38 cellular contexts compared by ENCODE assay signal in genomic region chr11:104761511-104761910, GRCh38.
"Had no signal": no experiment of that assay in that cellular context is flagged by ENCODE, and none has a peak within 500 bp of the region (broad histone marks: within the 10 kb centered on the region; RNA-seq: fewer than 3 reads in every experiment).

No MANE protein-coding gene starts in this region.

- H3K27me3 ChIP-seq: adrenal gland, ascending aorta, body of pancreas, brain microvascular endothelial cell, breast epithelium, cardiac muscle cell had no signal

- H3K27ac Mint-ChIP-seq: activated naive CD4-positive, alpha-beta T cell treated with anti-CD3 and anti-CD28 coated beads for 36 hours; activated naive CD4-positive, alpha-beta T cell treated with anti-CD3 and anti-CD28 coated beads, Interleukin-2, amount 10 ng/mL, durations not matched to agents 7 days and 5 days; activated naive CD4-positive, alpha-beta T cell treated with anti-CD3 and anti-CD28 coated beads, Interleukin-2, amount 50 U/mL, for 24 hours; activated naive CD4-positive, alpha-beta T cell treated with anti-CD3 and anti-CD28 coated beads, Interleukin-2, amount 50 U/mL, for 72 hours; activated naive CD8-positive, alpha-beta T cell; activated naive CD8-positive, alpha-beta T cell treated with anti-CD3 and anti-CD28 coated beads for 36 hours; activated naive CD8-positive, alpha-beta T cell treated with anti-CD3 and anti-CD28 coated beads, Interleukin-2, amount 10 ng/mL, durations not matched to agents 7 days and 5 days; activated naive CD8-positive, alpha-beta T cell treated with anti-CD3 and anti-CD28 coated beads, Interleukin-2, amount 50 U/mL, for 24 hours; activated T-helper 1 cell treated with anti-CD3 and anti-CD28 coated beads, Interleukin-12 subunit alpha, Interleukin-12 subunit beta, Interleukin-2, Interleukin-4 antibody, amounts not matched to agents 30 ng/mL and 10 ng/mL and 1 ng/mL, durations not matched to agents 14 hours and 24 hours and 36 hours; activated T-helper 17 cell treated with anti-CD3 and anti-CD28 coated beads, Interleukin-2, amount 50 U/mL, for 72 hours; activated T-helper 2 cell treated with anti-CD3 and anti-CD28 coated beads, Interferon-gamma antibody, Interleukin-2, Interleukin-4, amounts not matched to agents 10 μg/mL and 5 μg/mL and 100 μg/mL, durations not matched to agents 14 hours and 24 hours and 36 hours; brain had no signal

- H3K4me1 ChIP-seq: adrenal gland, ascending aorta, body of pancreas, breast epithelium had no signal

- H3K27ac ChIP-seq: adrenal gland, ascending aorta, body of pancreas, brain microvascular endothelial cell, breast epithelium, cardiac muscle cell had no signal

- ATAC-seq: activated naive CD4-positive, alpha-beta T cell treated with anti-CD3 and anti-CD28 coated beads, Interleukin-2, amount 50 U/mL, for 72 hours; activated naive CD8-positive, alpha-beta T cell treated with anti-CD3 and anti-CD28 coated beads, Interleukin-2, amount 50 U/mL, for 24 hours; activated T-cell treated with anti-CD3 and anti-CD28 coated beads, Interleukin-2, amount 50 U/mL, for 4 hours; activated T-helper 17 cell treated with anti-CD3 and anti-CD28 coated beads, Interleukin-2, amount 50 U/mL, for 72 hours; body of pancreas had no signal

- H3K36me3 ChIP-seq: adrenal gland, ascending aorta, brain microvascular endothelial cell, breast epithelium, cardiac muscle cell had no signal

- FAIRE-seq: astrocyte, bronchial epithelial cell had no signal

- H3K4me3 ChIP-seq: adrenal gland, ascending aorta, body of pancreas, breast epithelium, cardiac muscle cell had no signal

- H3K9me3 ChIP-seq: adrenal gland, body of pancreas, breast epithelium had no signal

- H3K4me3 Mint-ChIP-seq: activated naive CD4-positive, alpha-beta T cell treated with anti-CD3 and anti-CD28 coated beads for 36 hours; activated naive CD4-positive, alpha-beta T cell treated with anti-CD3 and anti-CD28 coated beads, Interleukin-2, amount 10 ng/mL, durations not matched to agents 7 days and 5 days; activated naive CD4-positive, alpha-beta T cell treated with anti-CD3 and anti-CD28 coated beads, Interleukin-2, amount 50 U/mL, for 24 hours; activated naive CD8-positive, alpha-beta T cell; activated naive CD8-positive, alpha-beta T cell treated with anti-CD3 and anti-CD28 coated beads for 36 hours; activated naive CD8-positive, alpha-beta T cell treated with anti-CD3 and anti-CD28 coated beads, Interleukin-2, amount 10 ng/mL, durations not matched to agents 7 days and 5 days; activated naive CD8-positive, alpha-beta T cell treated with anti-CD3 and anti-CD28 coated beads, Interleukin-2, amount 50 U/mL, for 24 hours; activated T-cell treated with anti-CD3 and anti-CD28 coated beads, Interleukin-2, amount 50 U/mL, for 4 hours; activated T-helper 1 cell treated with anti-CD3 and anti-CD28 coated beads, Interleukin-12 subunit alpha, Interleukin-12 subunit beta, Interleukin-2, Interleukin-4 antibody, amounts not matched to agents 30 ng/mL and 10 ng/mL and 1 ng/mL, durations not matched to agents 14 hours and 24 hours and 36 hours; activated T-helper 17 cell treated with anti-CD3 and anti-CD28 coated beads, Interleukin-2, amount 50 U/mL, for 72 hours; brain; central memory CD8-positive, alpha-beta T cell had no signal

- H3K27me3 Mint-ChIP-seq: activated naive CD4-positive, alpha-beta T cell treated with anti-CD3 and anti-CD28 coated beads, Interleukin-2, amount 10 ng/mL, durations not matched to agents 7 days and 5 days; activated naive CD4-positive, alpha-beta T cell treated with anti-CD3 and anti-CD28 coated beads, Interleukin-2, amount 50 U/mL, for 24 hours; activated naive CD8-positive, alpha-beta T cell; activated naive CD8-positive, alpha-beta T cell treated with anti-CD3 and anti-CD28 coated beads for 36 hours; activated naive CD8-positive, alpha-beta T cell treated with anti-CD3 and anti-CD28 coated beads, Interleukin-2, amount 10 ng/mL, durations not matched to agents 7 days and 5 days; activated naive CD8-positive, alpha-beta T cell treated with anti-CD3 and anti-CD28 coated beads, Interleukin-2, amount 50 U/mL, for 24 hours; activated T-helper 17 cell treated with anti-CD3 and anti-CD28 coated beads, Interleukin-2, amount 50 U/mL, for 72 hours; central memory CD8-positive, alpha-beta T cell had no signal

- DNase-seq: activated effector memory CD4-positive, alpha-beta T cell treated with anti-CD3 and anti-CD28 coated beads, Interleukin-2, amount 50 U/mL, for 16 hours; activated effector memory CD4-positive, alpha-beta T cell treated with Interleukin-2 at 50 U/mL for 16 hours; activated gamma-delta T cell; activated gamma-delta T cell treated with Interleukin-2 at 50 U/mL for 16 hours; activated naive CD4-positive, alpha-beta T cell; activated naive CD4-positive, alpha-beta T cell treated with anti-CD3 and anti-CD28 coated beads for 36 hours; activated naive CD4-positive, alpha-beta T cell treated with anti-CD3 and anti-CD28 coated beads, Interleukin-2, amount 10 ng/mL, durations not matched to agents 7 days and 5 days; activated naive CD4-positive, alpha-beta T cell treated with anti-CD3 and anti-CD28 coated beads, Interleukin-2, amount 50 U/mL, for 16 hours; activated naive CD4-positive, alpha-beta T cell treated with Interleukin-2 at 50 U/mL for 16 hours; activated naive CD8-positive, alpha-beta T cell treated with anti-CD3 and anti-CD28 coated beads for 36 hours; activated naive CD8-positive, alpha-beta T cell treated with anti-CD3 and anti-CD28 coated beads, Interleukin-2, amount 10 ng/mL, durations not matched to agents 7 days and 5 days; activated naive CD8-positive, alpha-beta T cell treated with anti-CD3 and anti-CD28 coated beads, Interleukin-2, amount 50 U/mL, for 24 hours; activated T-cell treated with anti-CD3 and anti-CD28 coated beads for 4 hours; activated T-cell treated with anti-CD3 and anti-CD28 coated beads, Interleukin-2, amount 50 U/mL, for 1 hour; activated T-cell treated with anti-CD3 and anti-CD28 coated beads, Interleukin-2, amount 50 U/mL, for 4 hours; activated T-cell treated with anti-CD3 and anti-CD28 coated beads, Interleukin-2, amount 50 U/mL, for 48 hours; adrenal gland; amniotic stem cell; anterior cingulate cortex; aorta; body of pancreas; brain microvascular endothelial cell; caudate nucleus; central memory CD4-positive, alpha-beta T cell; cerebellar nuclear complex had no signal

- H3K36me3 Mint-ChIP-seq: brain had no signal
